In genomic region chr19:15555759-15556633, GRCh38 we compare ENCODE assay signal across 8 cellular contexts. TPM values are rescaled to one million over a fixed set of nuclear protein-coding genes. Genes with fewer than 3 reads are reported as not detected.
DNase-seq lines count a peak whose midpoint lies in the region; ATAC-seq and TF ChIP-seq lines count a peak whose summit lies in the region.

No MANE protein-coding gene starts in this region.

- intact Hi-C loops in right cardiac atrium (cut with DNase I) (loop anchor here (2.0 to 10.0 kb wide), 7 partner anchors 91 to 464 kb away; partner anchors contain the start of gene RASAL3 (in 1 of the 4)), vagina (cut with DNase I) (loop anchor here (5.0 to 10.0 kb wide), 3 partner anchors 101 to 464 kb away; no protein-coding TSS in a partner anchor)

- peak; percentile 58 for ATAC-seq in HG02840 (IDR thresholded peaks at IDR 0.05; ENCODE audit: low FRiP score, unreplicated experiment)
- peak; percentile 94 to 96 for ATAC-seq in right cardiac atrium

- no peak overlapping the region for H3K9ac ChIP-seq in rectal smooth muscle tissue (ENCODE audit: low read length)

- peak; percentile 73 for DNase-seq in NCI-H1694 treated with DMSO at 0.1 percent for 48 hours (lab: John Stamatoyannopoulos, UW)
- peak; percentile 88 to 98 (median 93) for DNase-seq in T-helper 2 cell
- peak in 54 of 56 donors; percentile 3 to 80 (median 46) for DNase-seq in amygdala (lab: John Stamatoyannopoulos, UW)
- DNase-seq in right cardiac atrium: peak; percentile 93 to 95 (median 94)
- DNase-seq in vagina (ENCODE audit: extremely low spot score in 2 of 2): peak in 1 of 2 donors; percentile 90

- no peak for TF ChIP-seq POLR2A in vagina (IDR thresholded peaks at IDR 0.05)

- peak; percentile 66 to 93 (median 72) for TF ChIP-seq CTCF in vagina (IDR thresholded peaks at IDR 0.05)

- H3K4me1 ChIP-seq in right cardiac atrium (ENCODE audit: control insufficient read depth, insufficient read depth, low read length): no peaks in the 10 kb centered on the region
- H3K4me1 ChIP-seq in rectal smooth muscle tissue (ENCODE audit: control insufficient read depth, insufficient read depth, low read length): peaks cover 3% of the 10 kb centered on the region
- peaks cover 22% of the 10 kb centered on the region for H3K4me1 ChIP-seq in vagina

- no peaks in the 10 kb centered on the region for H3K36me3 ChIP-seq in rectal smooth muscle tissue (ENCODE audit: control insufficient read depth, insufficient read depth, low read length)
- H3K36me3 ChIP-seq in vagina: no peaks in the 10 kb centered on the region

- H3K4me3 ChIP-seq in GM08714 (ENCODE audit: low read length) (peak overlapping the region; percentile 23; the same call in 1 of the 2 replicates), right cardiac atrium (ENCODE audit: low read length) (no peak overlapping the region), rectal smooth muscle tissue (ENCODE audit: low read length) (peak overlapping the region; percentile 60), vagina (peak overlapping the region; percentile 27 to 35)

- H3K27me3 ChIP-seq in right cardiac atrium (ENCODE audit: control insufficient read depth, insufficient read depth) (no peaks in the 10 kb centered on the region), rectal smooth muscle tissue (ENCODE audit: control insufficient read depth, insufficient read depth, low read length) (peaks cover 10% of the 10 kb centered on the region), vagina (peaks cover 5% of the 10 kb centered on the region)

- no peaks in the 10 kb centered on the region for H3K9me3 ChIP-seq in right cardiac atrium (ENCODE audit: control insufficient read depth, low read length)
- no peaks in the 10 kb centered on the region for H3K9me3 ChIP-seq in vagina

- H3K27ac ChIP-seq in right cardiac atrium (ENCODE audit: low read length) (no peak overlapping the region), rectal smooth muscle tissue (ENCODE audit: low read depth, low read length) (no peak overlapping the region), vagina (peak overlapping the region; percentile 50)

- 1% methylated on average over 49 of the region's 49 CpGs for WGBS in right cardiac atrium

RNA-seq across cellular contexts. Expression of gene CYP4F22, which starts 47.7 kb away (rescaled TPM):
- total RNA-seq in right cardiac atrium: not detected
- not detected for polyA plus RNA-seq in right cardiac atrium
- total RNA-seq in vagina: 12.3 TPM

RNA-seq across cellular contexts. Expression of gene CYP4F8, which starts 59.0 kb away (rescaled TPM):
- not detected for total RNA-seq in right cardiac atrium
- not detected for polyA plus RNA-seq in right cardiac atrium
- total RNA-seq in vagina: 0.98 TPM

Comparison
In these comparisons a context has a peak if more than half of its experiments do, and no peak if none do; other contexts are left out.
1. RNA of gene CYP4F22, which starts 47.7 kb away (total RNA-seq): 12.3 TPM in vagina (single experiment); not detected in right cardiac atrium; every median in the first group is over 10 times any median in the second.